In the genomic region with DNA sequence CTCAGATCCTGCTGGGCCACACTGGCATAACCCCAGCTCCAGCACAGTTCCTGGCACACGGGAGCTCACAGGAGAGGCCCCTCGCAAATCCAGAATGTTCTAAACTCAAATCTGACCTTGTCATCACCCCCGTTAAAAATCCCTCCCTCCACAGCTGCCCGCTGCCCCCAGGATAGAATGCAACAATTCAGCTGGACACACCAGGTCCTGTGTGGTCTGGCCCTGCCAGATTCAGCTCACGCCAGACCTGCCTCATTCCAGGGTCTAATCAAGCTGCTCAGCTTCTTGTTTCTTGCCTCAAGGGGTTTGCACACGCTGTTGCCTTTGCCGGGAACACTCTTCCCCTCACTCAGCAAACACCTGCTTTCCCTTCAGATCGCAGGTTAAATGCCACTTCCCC, we compare ENCODE assay signal across 28 cellular contexts.
"Had no signal": no experiment of that assay in that cellular context is flagged by ENCODE, and none has a peak within 500 bp of the region (broad histone marks: within the 10 kb centered on the region; RNA-seq: fewer than 3 reads in every experiment).

No MANE protein-coding gene starts in this region.

- H3K4me1 Mint-ChIP-seq: naive B cell; natural killer cell; stimulated activated naive B cell treated with anti-CD40 and anti-IgM and Interleukin-4, amounts not matched to agents 10 μg/mL and 1 μg/mL and 100 μg/mL, for 72 hours had no signal

- H3K4me3 ChIP-seq: heart left ventricle, left ventricle myocardium inferior, lung, skin epidermis, suprapubic skin, thoracic aorta, tibial artery, uterus had no signal

- H3K27me3 ChIP-seq: heart left ventricle, neutrophil, suprapubic skin, uterus had no signal

- H3K36me3 ChIP-seq: left ventricle myocardium inferior, neutrophil, suprapubic skin, thoracic aorta, tibial artery, uterus had no signal

- H3K27ac Mint-ChIP-seq: mesothelial cell of epicardium; naive B cell; natural killer cell; progenitor cell of endocrine pancreas; stimulated activated naive B cell treated with anti-CD40 and anti-IgM and Interleukin-4, amounts not matched to agents 10 μg/mL and 1 μg/mL and 100 μg/mL, for 72 hours; stimulated activated naive CD8-positive, alpha-beta T cell treated with anti-CD3 and anti-CD28 coated beads, Interleukin-15, Interleukin-2, amounts not matched to agents 100 ng/mL and 50 ng/mL, for 24 hours had no signal

- H3K4me1 ChIP-seq: heart left ventricle, left ventricle myocardium inferior, parathyroid adenoma, suprapubic skin, tibial artery, uterus had no signal

- H3K79me2 ChIP-seq: parathyroid adenoma had no signal

- DNase-seq: heart left ventricle; hypothalamus; kidney glomerular epithelial cell; left colon; left ventricle myocardium inferior; mesendoderm; naive B cell; natural killer cell; occipital lobe; retina; stimulated activated CD4-positive, alpha-beta T cell treated with anti-CD3 and anti-CD28 coated beads, Interleukin-12 subunit alpha, Interleukin-12 subunit beta, amount 100 ng/mL, for 4 hours; stimulated activated CD4-positive, alpha-beta T cell treated with anti-CD3 and anti-CD28 coated beads, Interleukin-15, amount 100 ng/mL, for 24 hours; stimulated activated CD4-positive, alpha-beta T cell treated with anti-CD3 and anti-CD28 coated beads, Interleukin-2, amount 100 ng/mL, for 24 hours; stimulated activated CD4-positive, alpha-beta T cell treated with anti-CD3 and anti-CD28 coated beads, Interleukin-4, amount 100 ng/mL, for 1 hour; stimulated activated naive B cell treated with anti-CD40 and anti-IgM and Interleukin-4, amounts not matched to agents 10 μg/mL and 1 μg/mL and 100 μg/mL, for 72 hours; tibial artery; uterus had no signal

- H2AFZ ChIP-seq: parathyroid adenoma had no signal

- H3K4me3 Mint-ChIP-seq: mesothelial cell of epicardium; naive B cell; natural killer cell; stimulated activated naive B cell treated with anti-CD40 and anti-IgM and Interleukin-4, amounts not matched to agents 10 μg/mL and 1 μg/mL and 100 μg/mL, for 72 hours; stimulated activated naive CD8-positive, alpha-beta T cell treated with anti-CD3 and anti-CD28 coated beads, Interleukin-15, Interleukin-2, amounts not matched to agents 100 ng/mL and 50 ng/mL, for 24 hours had no signal

- H3K9me3 Mint-ChIP-seq: mesothelial cell of epicardium; natural killer cell; stimulated activated naive CD8-positive, alpha-beta T cell treated with anti-CD3 and anti-CD28 coated beads, Interleukin-15, Interleukin-2, amounts not matched to agents 100 ng/mL and 50 ng/mL, for 24 hours had no signal

- H3K9ac ChIP-seq: parathyroid adenoma had no signal

- H3K27me3 Mint-ChIP-seq: progenitor cell of endocrine pancreas; stimulated activated naive CD8-positive, alpha-beta T cell treated with anti-CD3 and anti-CD28 coated beads, Interleukin-15, Interleukin-2, amounts not matched to agents 100 ng/mL and 50 ng/mL, for 24 hours had no signal

- H3K9me3 ChIP-seq: heart left ventricle, left ventricle myocardium inferior, neutrophil, suprapubic skin, thoracic aorta, tibial artery, uterus had no signal

- ATAC-seq: heart left ventricle; left colon; natural killer cell; right cardiac atrium; sciatic nerve; stimulated activated naive B cell treated with anti-CD40 and anti-IgM and Interleukin-4, amounts not matched to agents 10 μg/mL and 1 μg/mL and 100 μg/mL, for 72 hours had no signal

- H3K36me3 Mint-ChIP-seq: mesothelial cell of epicardium; naive B cell; natural killer cell; stimulated activated naive B cell treated with anti-CD40 and anti-IgM and Interleukin-4, amounts not matched to agents 10 μg/mL and 1 μg/mL and 100 μg/mL, for 72 hours had no signal

- H3K27ac ChIP-seq: heart left ventricle, left ventricle myocardium inferior, neutrophil, parathyroid adenoma, skin epidermis, suprapubic skin, thoracic aorta, tibial artery, uterus had no signal
